ENCODE assay signal across 12 cellular contexts in genomic region chr2:202161106-202161836, GRCh38.
A peak's percentile ranks its signal among the peaks of the same experiment; 100 is the strongest.
DNase-seq lines count a peak whose midpoint lies in the region; ATAC-seq and TF ChIP-seq lines count a peak whose summit lies in the region.
"Had no signal": no experiment of that assay in that cellular context is flagged by ENCODE, and none has a peak within 500 bp of the region (broad histone marks: within the 10 kb centered on the region; RNA-seq: fewer than 3 reads in every experiment).

No MANE protein-coding gene starts in this region.

- TF ChIP-seq CTCF in HEK293 (tag by site-specific recombination; IDR thresholded peaks at IDR 0.05) (no peak), Panc1 (IDR thresholded peaks at IDR 0.05) (no peak)

- H3K9me3 ChIP-seq in HEK293 (ENCODE audit: control insufficient read depth, insufficient read depth, low read depth, low read length), result no peaks in the 10 kb centered on the region
- no peaks in the 10 kb centered on the region for H3K9me3 ChIP-seq in Panc1 (ENCODE audit: control insufficient read depth, insufficient read depth, low read depth, low read length)

- H3K27ac ChIP-seq in HEK293 (ENCODE audit: extremely low read depth, low read depth, low read length) (no peak overlapping the region), Panc1 (ENCODE audit: low read length) (no peak overlapping the region)

- BruUV-seq in Panc1 (replicated peaks; lab: Mats Ljungman, UMichigan), result no TSS peak

- H3K4me3 ChIP-seq in HEK293 (ENCODE audit: low read depth, low read length) (no peak overlapping the region), Panc1 (ENCODE audit: low read depth in 2 of 2, low read length in 2 of 2) (no peak overlapping the region)

- in situ Hi-C loops in Panc1 (cut with HindIII; ENCODE audit: low pct_unique_long_range_greater_than_20kb, low sequenced_read_pairs), result no loop called here

- intact Hi-C loops in Panc1 (cut with micrococcal nuclease; ENCODE audit: unreplicated experiment), result no loop called here

- no peaks in the 10 kb centered on the region; the same call in 1 of the 2 replicates for H3K4me1 ChIP-seq in HEK293 (ENCODE audit: control insufficient read depth, insufficient read depth, low read length)
- no peaks in the 10 kb centered on the region for H3K4me1 ChIP-seq in Panc1 (ENCODE audit: control insufficient read depth, insufficient read depth, low read length)

- POLR2A ChIA-PET in HEK293 (lab: Yijun Ruan, JAX) (no interaction called here), Panc1 (lab: Charles Lee) (no interaction called here)

- CTCF ChIA-PET in HEK293 (lab: Yijun Ruan, JAX), result interaction anchor here (0.7 to 3.7 kb wide), 2 partner anchors 301 to 314 kb away, joined by 3 to 17 read pairs; no protein-coding TSS in a partner anchor
- CTCF ChIA-PET in Panc1 (lab: Charles Lee), result no interaction called here

- ATAC-seq in Panc1 (peak; percentile 28; the same call in 1 of the 2 replicates), HG03025 (IDR thresholded peaks at IDR 0.05; ENCODE audit: low FRiP score, unreplicated experiment) (no peak), HG03469 (IDR thresholded peaks at IDR 0.05; ENCODE audit: unreplicated experiment) (no peak)
- ATAC-seq: CD8-positive, alpha-beta T cell; T-helper 17 cell had no signal

- no peak for DNase-seq in Panc1 (ENCODE audit: low read depth, low spot score)
- DNase-seq in glomerular visceral epithelial cell (ENCODE audit: extremely low spot score), result peak; percentile 13
- peak; percentile 45 for DNase-seq in putamen (ENCODE audit: low spot score)
- DNase-seq in NK-92 treated with Interleukin-12 subunit alpha and Interleukin-12 subunit beta, amount 100 ng/mL, for 24 hours (lab: John Stamatoyannopoulos, UW), result no peak
- DNase-seq: CD8-positive, alpha-beta T cell; dermis blood vessel endothelial cell; naive B cell; OCI-M1; T-helper 17 cell had no signal

- H3K27me3 ChIP-seq in Panc1 (ENCODE audit: control insufficient read depth, insufficient read depth, low read length), result no peaks in the 10 kb centered on the region

- no peaks in the 10 kb centered on the region for H3K36me3 ChIP-seq in HEK293 (ENCODE audit: control insufficient read depth in 2 of 2, insufficient read depth in 1 of 2, low read length in 2 of 2)
- H3K36me3 ChIP-seq in Panc1 (ENCODE audit: control insufficient read depth, insufficient read depth, low read length), result no peaks in the 10 kb centered on the region

TF ChIP-seq in HEK293, 187 proteins besides CTCF, POLR2A, EP300 and RAD21:
- TF ChIP-seq ZFP3 (tag by site-specific recombination; IDR thresholded peaks at IDR 0.05; ENCODE audit: low read depth), result no peak
- peak; percentile 76; the same call in 1 of the 2 replicates for TF ChIP-seq ZBTB48 (tag by site-specific recombination; IDR thresholded peaks at IDR 0.05)
- no peak for TF ChIP-seq ZNF26 (tag by site-specific recombination; IDR thresholded peaks at IDR 0.05)

Comparison
In these comparisons a context has a peak if more than half of its experiments do, and no peak if none do; other contexts are left out.
1. DNase-seq: peak in glomerular visceral epithelial cell (single experiment) and putamen (single experiment); none in Panc1 (single experiment) and NK-92 treated with Interleukin-12 subunit alpha and Interleukin-12 subunit beta, amount 100 ng/mL, for 24 hours (single experiment).